In genomic region chr7:157628456-157628855, GRCh38 we compare ENCODE assay signal across 28 cellular contexts.
DNase-seq lines count a peak whose midpoint lies in the region; ATAC-seq and TF ChIP-seq lines count a peak whose summit lies in the region.
"Had no signal": no experiment of that assay in that cellular context is flagged by ENCODE, and none has a peak within 500 bp of the region (broad histone marks: within the 10 kb centered on the region; RNA-seq: fewer than 3 reads in every experiment).

No MANE protein-coding gene starts in this region.

- no peak for TF ChIP-seq POLR2A in spleen (IDR thresholded peaks at IDR 0.05)

- no peaks in the 10 kb centered on the region for H3K27me3 ChIP-seq in CD4-positive, CD25-positive, alpha-beta regulatory T cell (ENCODE audit: control insufficient read depth, insufficient read depth, low read length)
- H3K27me3 ChIP-seq in spleen (replicated peaks in 1 of 7): peaks cover 0 to 55% (median 0%) of the 10 kb centered on the region in 7 donors

- no peak for ATAC-seq in CD4-positive, CD25-positive, alpha-beta regulatory T cell (ENCODE audit: low read depth in 2 of 2)
- no peak for ATAC-seq in HG02973 (IDR thresholded peaks at IDR 0.05; ENCODE audit: unreplicated experiment)
- ATAC-seq: GM23338, PC-3 had no signal

- TF ChIP-seq CTCF in endothelial cell (IDR thresholded peaks at IDR 0.05; ENCODE audit: unreplicated experiment): no peak
- no peak for TF ChIP-seq CTCF in neural crest cell (conservative IDR thresholded peaks at IDR 0.05)
- no peak for TF ChIP-seq CTCF in spleen (IDR thresholded peaks at IDR 0.05 in 8 of 11, conservative IDR thresholded peaks at IDR 0.05 in 3 of 11)

- peaks cover 14% of the 10 kb centered on the region for H3K27me3 Mint-ChIP-seq in activated T-cell treated with anti-CD3 and anti-CD28 coated beads, Interleukin-2, amount 50 U/mL, for 24 hours
- H3K27me3 Mint-ChIP-seq in CD4-positive, CD25-positive, alpha-beta regulatory T cell: peaks cover 18% of the 10 kb centered on the region
- H3K27me3 Mint-ChIP-seq in endothelial cell (ENCODE audit: unreplicated experiment): peaks cover 4% of the 10 kb centered on the region
- no peaks in the 10 kb centered on the region for H3K27me3 Mint-ChIP-seq in neural crest cell (ENCODE audit: low read depth)

- no peaks in the 10 kb centered on the region for H3K36me3 Mint-ChIP-seq in activated T-cell treated with anti-CD3 and anti-CD28 coated beads, Interleukin-2, amount 50 U/mL, for 24 hours (ENCODE audit: low read depth)
- H3K36me3 Mint-ChIP-seq in CD4-positive, CD25-positive, alpha-beta regulatory T cell: no peaks in the 10 kb centered on the region
- H3K36me3 Mint-ChIP-seq in endothelial cell (ENCODE audit: low read depth, unreplicated experiment): peaks cover 5% of the 10 kb centered on the region
- H3K36me3 Mint-ChIP-seq in neural crest cell (ENCODE audit: low read depth): peaks cover 44% of the 10 kb centered on the region
- H3K36me3 Mint-ChIP-seq: CD8-positive, alpha-beta memory T cell; IgD-negative memory B cell had no signal

- no peak overlapping the region for H3K27ac ChIP-seq in CD4-positive, CD25-positive, alpha-beta regulatory T cell (ENCODE audit: insufficient read depth, low read length, poor library complexity, severe bottlenecking)
- no peak overlapping the region for H3K27ac ChIP-seq in spleen
- H3K27ac ChIP-seq: HL-60, KMS-11 had no signal

- H3K4me1 ChIP-seq in CD4-positive, CD25-positive, alpha-beta regulatory T cell (ENCODE audit: control insufficient read depth, insufficient read depth, low read length, poor library complexity, severe bottlenecking): peaks cover 23% of the 10 kb centered on the region
- H3K4me1 ChIP-seq in spleen: peaks cover 0 to 17% (median 0%) of the 10 kb centered on the region in 6 donors

- H3K9me3 Mint-ChIP-seq in activated T-cell treated with anti-CD3 and anti-CD28 coated beads, Interleukin-2, amount 50 U/mL, for 24 hours: no peaks in the 10 kb centered on the region
- H3K9me3 Mint-ChIP-seq in CD4-positive, CD25-positive, alpha-beta regulatory T cell: no peaks in the 10 kb centered on the region
- H3K9me3 Mint-ChIP-seq in endothelial cell (ENCODE audit: unreplicated experiment) (peaks cover 39% of the 10 kb centered on the region), neural crest cell (peaks cover 7% of the 10 kb centered on the region)
- H3K9me3 Mint-ChIP-seq: CD8-positive, alpha-beta memory T cell; H9 had no signal

- H3K4me1 Mint-ChIP-seq in activated T-cell treated with anti-CD3 and anti-CD28 coated beads, Interleukin-2, amount 50 U/mL, for 24 hours (ENCODE audit: low read depth): peaks cover 53% of the 10 kb centered on the region
- H3K4me1 Mint-ChIP-seq in CD4-positive, CD25-positive, alpha-beta regulatory T cell: peaks cover 0 to 55% (median 22%) of the 10 kb centered on the region in 4 donors
- H3K4me1 Mint-ChIP-seq in endothelial cell (ENCODE audit: unreplicated experiment) (no peaks in the 10 kb centered on the region), neural crest cell (peaks cover 4% of the 10 kb centered on the region)
- H3K4me1 Mint-ChIP-seq: GM23338 had no signal

- peak; percentile 25 for DNase-seq in activated T-cell treated with anti-CD3 and anti-CD28 coated beads, Interleukin-2, amount 50 U/mL, for 24 hours
- DNase-seq in activated T-cell treated with anti-CD3 and anti-CD28 coated beads, Interleukin-2, amount 50 U/mL, for 1 hour: no peak
- DNase-seq in CD4-positive, CD25-positive, alpha-beta regulatory T cell: no peak
- DNase-seq in endothelial cell (ENCODE audit: low spot score): no peak
- no peak for DNase-seq in neural crest cell (ENCODE audit: low read depth, low spot score)
- no peak for DNase-seq in spleen
- no peak for DNase-seq in NCI-H2196 (lab: John Stamatoyannopoulos, UW; ENCODE audit: unreplicated experiment)
- DNase-seq: C1 segment of cervical spinal cord; CD8-positive, alpha-beta memory T cell; DMS 273 treated with DMSO at 0.1 percent for 48 hours; DMS79; GF-D8; H9; MM.1S; NCI-H1092; NCI-H1436; NCI-H187; NCI-H2107; NCI-H446; NCI-H524 treated with DMSO at 0.1 percent for 48 hours; NCI-H774; PC-3; SHP77 had no signal

- intact Hi-C loops in spleen (cut with DNase I; ENCODE audit: low total_unique reads): no loop called here

- no peaks in the 10 kb centered on the region for H3K36me3 ChIP-seq in CD4-positive, CD25-positive, alpha-beta regulatory T cell (ENCODE audit: control insufficient read depth, insufficient read depth, low read length)
- no peaks in the 10 kb centered on the region for H3K36me3 ChIP-seq in spleen

- WGBS in spleen, 5 donors: 83 to 93% (median 88%) methylated on average over 12 of the region's 12 CpGs

- H3K27ac Mint-ChIP-seq in activated T-cell treated with anti-CD3 and anti-CD28 coated beads, Interleukin-2, amount 50 U/mL, for 24 hours: no peak overlapping the region
- H3K27ac Mint-ChIP-seq in CD4-positive, CD25-positive, alpha-beta regulatory T cell: peak overlapping the region in 2 of 3 donors; percentile 44 to 71
- no peak overlapping the region for H3K27ac Mint-ChIP-seq in endothelial cell (ENCODE audit: unreplicated experiment)
- peak overlapping the region; percentile 81 for H3K27ac Mint-ChIP-seq in neural crest cell (ENCODE audit: unreplicated experiment)
- H3K27ac Mint-ChIP-seq: GM23338, IgD-negative memory B cell had no signal

- H3K4me3 ChIP-seq in CD4-positive, CD25-positive, alpha-beta regulatory T cell (ENCODE audit: low read depth, low read length): no peak overlapping the region
- no peak overlapping the region for H3K4me3 ChIP-seq in spleen
- H3K4me3 ChIP-seq: GM23338 had no signal

- no peak overlapping the region for H3K4me3 Mint-ChIP-seq in activated T-cell treated with anti-CD3 and anti-CD28 coated beads, Interleukin-2, amount 50 U/mL, for 24 hours
- no peak overlapping the region for H3K4me3 Mint-ChIP-seq in CD4-positive, CD25-positive, alpha-beta regulatory T cell
- peak overlapping the region; percentile 31 for H3K4me3 Mint-ChIP-seq in endothelial cell (ENCODE audit: unreplicated experiment)
- no peak overlapping the region for H3K4me3 Mint-ChIP-seq in neural crest cell
- H3K4me3 Mint-ChIP-seq: GM23338, H9, IgD-negative memory B cell had no signal

- H3K9me3 ChIP-seq in CD4-positive, CD25-positive, alpha-beta regulatory T cell (ENCODE audit: control insufficient read depth in 2 of 2, low read length in 2 of 2): no peaks in the 10 kb centered on the region
- no peaks in the 10 kb centered on the region for H3K9me3 ChIP-seq in spleen

Comparison
In these comparisons a context has a peak if more than half of its experiments do, and no peak if none do; other contexts are left out.
1. H3K27ac Mint-ChIP-seq: peak in CD4-positive, CD25-positive, alpha-beta regulatory T cell (2 of 3) and neural crest cell (single experiment); none in activated T-cell treated with anti-CD3 and anti-CD28 coated beads, Interleukin-2, amount 50 U/mL, for 24 hours (single experiment) and endothelial cell (single experiment).